ENCODE assay signal across 18 cellular contexts in genomic region chr4:183164963-183165362, GRCh38.
DNase-seq lines count a peak whose midpoint lies in the region; ATAC-seq and TF ChIP-seq lines count a peak whose summit lies in the region.
"Had no signal": no experiment of that assay in that cellular context is flagged by ENCODE, and none has a peak within 500 bp of the region (broad histone marks: within the 10 kb centered on the region; RNA-seq: fewer than 3 reads in every experiment).

No MANE protein-coding gene starts in this region.

- H3K36me3 ChIP-seq in ascending aorta = no peaks in the 10 kb centered on the region
- no peaks in the 10 kb centered on the region for H3K36me3 ChIP-seq in BE2C
- H3K36me3 ChIP-seq: thoracic aorta had no signal

- H3K9me3 ChIP-seq in ascending aorta = no peaks in the 10 kb centered on the region
- no peaks in the 10 kb centered on the region for H3K9me3 ChIP-seq in BE2C
- H3K9me3 ChIP-seq: thoracic aorta had no signal

- intact Hi-C loops in ascending aorta (cut with DNase I) (no loop called here), left ventricle myocardium superior (cut with micrococcal nuclease) (no loop called here)

- peak overlapping the region; percentile 2 to 23 for H3K27ac ChIP-seq in ascending aorta

- DNase-seq in EH (ENCODE audit: low read depth) = peak; percentile 53
- DNase-seq in ascending aorta (ENCODE audit: low spot score in 2 of 2) = no peak
- DNase-seq in left ventricle myocardium superior = no peak
- DNase-seq in retinal pigment epithelial cell (ENCODE audit: low read depth) = peak; percentile 62
- no peak for DNase-seq in BE2C
- DNase-seq in DMS53 treated with DMSO at 0.1 percent for 48 hours (lab: John Stamatoyannopoulos, UW; ENCODE audit: unreplicated experiment) = no peak
- DNase-seq: activated CD4-positive, alpha-beta T cell treated with anti-CD3 and anti-CD28 coated beads for 48 hours; activated T-cell treated with anti-CD3 and anti-CD28 coated beads, Interleukin-2, amount 50 U/mL, for 24 hours; C1 segment of cervical spinal cord; kidney glomerular epithelial cell; naive thymus-derived CD8-positive, alpha-beta T cell; NCI-H1092 treated with DMSO at 0.1 percent for 48 hours; NCI-H2227 treated with DMSO at 0.1 percent for 48 hours had no signal

- H3K4me3 ChIP-seq in ascending aorta (no peak overlapping the region), retinal pigment epithelial cell (ENCODE audit: low read length) (no peak overlapping the region), BE2C (ENCODE audit: low read depth, low read length) (no peak overlapping the region)
- H3K4me3 ChIP-seq: K562, thoracic aorta had no signal

- peaks cover 0 to 9% of the 10 kb centered on the region in 2 donors for H3K4me1 ChIP-seq in ascending aorta
- H3K4me1 ChIP-seq in BE2C = peaks cover 19% of the 10 kb centered on the region

- ATAC-seq in left ventricle myocardium superior (peak; percentile 85), HG03457 (IDR thresholded peaks at IDR 0.05; ENCODE audit: unreplicated experiment) (no peak), GM19328 (IDR thresholded peaks at IDR 0.05; ENCODE audit: unreplicated experiment) (no peak)
- ATAC-seq: activated naive CD4-positive, alpha-beta T cell treated with anti-CD3 and anti-CD28 coated beads, Interleukin-2, amount 50 U/mL, for 72 hours; K562; naive thymus-derived CD8-positive, alpha-beta T cell had no signal

- H3K27me3 ChIP-seq in ascending aorta (no peaks in the 10 kb centered on the region), BE2C (no peaks in the 10 kb centered on the region)

- no peak for TF ChIP-seq CTCF in ascending aorta (IDR thresholded peaks at IDR 0.05)
- TF ChIP-seq CTCF in retinal pigment epithelial cell (conservative IDR thresholded peaks at IDR 0.05; ENCODE audit: low read depth, low read length) = no peak
- TF ChIP-seq CTCF in BE2C (IDR thresholded peaks at IDR 0.05; ENCODE audit: low read depth, low read length) = no peak

Comparison
In these comparisons a context has a peak if more than half of its experiments do, and no peak if none do; other contexts are left out.
1. DNase-seq: peak in EH (single experiment) and retinal pigment epithelial cell (single experiment); none in ascending aorta (0 of 2), left ventricle myocardium superior (single experiment), BE2C (single experiment) and DMS53 treated with DMSO at 0.1 percent for 48 hours (single experiment).